Comparison of ENCODE assay signal across 17 cellular contexts in the genomic region with DNA sequence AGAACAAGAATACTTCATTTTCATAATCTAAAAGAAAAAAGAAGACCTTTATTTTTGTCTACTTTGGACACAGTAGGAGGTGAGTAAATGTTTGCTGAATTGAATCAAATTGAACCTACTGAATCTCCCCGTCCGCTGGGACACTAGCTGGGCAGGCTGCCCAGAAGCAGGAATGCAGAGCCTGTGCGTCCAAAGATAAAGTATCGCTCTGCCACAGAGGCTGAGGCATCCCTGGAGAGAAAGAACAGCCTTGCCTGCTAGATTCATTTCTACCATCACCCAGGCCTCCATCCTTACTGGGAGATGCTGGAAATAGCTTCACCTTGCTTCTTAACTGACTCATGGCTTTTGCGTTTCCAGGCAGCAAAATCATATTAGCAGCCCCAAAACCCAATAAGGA.
A peak's percentile ranks its signal among the peaks of the same experiment; 100 is the strongest.
DNase-seq lines count a peak whose midpoint lies in the region; ATAC-seq and TF ChIP-seq lines count a peak whose summit lies in the region.
"Had no signal": no experiment of that assay in that cellular context is flagged by ENCODE, and none has a peak within 500 bp of the region (broad histone marks: within the 10 kb centered on the region; RNA-seq: fewer than 3 reads in every experiment).

No MANE protein-coding gene starts in this region.

- POLR2A ChIA-PET in A673 (lab: Charles Lee; ENCODE audit: low non-redundant PET) = no interaction called here

- DNase-seq in A673 (ENCODE audit: low spot score) = peak; percentile 86
- peak; percentile 32 for DNase-seq in NCI-H1092 (lab: John Stamatoyannopoulos, UW)
- DNase-seq in brain microvascular endothelial cell = peak; percentile 66
- peak; percentile 38 to 63 for DNase-seq in heart right ventricle
- no peak for DNase-seq in upper lobe of left lung
- DNase-seq in GM19238 (ENCODE audit: insufficient read length, low spot score) = no peak
- DNase-seq in COLO829 (ENCODE audit: low spot score) = no peak
- DNase-seq in HuH-7 (ENCODE audit: low spot score) = no peak
- DNase-seq: activated T-cell treated with anti-CD3 and anti-CD28 coated beads, Interleukin-2, amount 50 U/mL, for 72 hours; DND-41; left colon; NCI-H524 treated with DMSO at 0.1 percent for 48 hours; psoas muscle; stimulated activated CD4-positive, alpha-beta T cell treated with anti-CD3 and anti-CD28 coated beads, Interleukin-1b, Interleukin-23, amount 100 ng/mL, for 48 hours; stimulated activated CD8-positive, alpha-beta memory T cell treated with anti-CD3 and anti-CD28 coated beads, Interleukin-4, amount 100 ng/mL, for 48 hours; T-helper 2 cell; trophoblast cell had no signal

- no peaks in the 10 kb centered on the region for H3K27me3 ChIP-seq in A673 (replicated peaks; ENCODE audit: insufficient read depth, low read depth, low read length, poor library complexity)
- no peaks in the 10 kb centered on the region for H3K27me3 ChIP-seq in brain microvascular endothelial cell (replicated peaks)
- no peaks in the 10 kb centered on the region for H3K27me3 ChIP-seq in heart right ventricle
- no peaks in the 10 kb centered on the region for H3K27me3 ChIP-seq in upper lobe of left lung

- no peak for TF ChIP-seq POLR2A in upper lobe of left lung (IDR thresholded peaks at IDR 0.05)

- BruUV-seq in A673 (replicated peaks; lab: Mats Ljungman, UMichigan) = no TSS peak

- H3K27ac ChIP-seq in A673 (ENCODE audit: low read depth, low read length, poor library complexity, severe bottlenecking) (no peak overlapping the region), brain microvascular endothelial cell (no peak overlapping the region), heart right ventricle (no peak overlapping the region), upper lobe of left lung (no peak overlapping the region)
- H3K27ac ChIP-seq: psoas muscle had no signal

- WGBS in heart right ventricle, 2 donors = 9 to 15% methylated on average over 5 of the region's 5 CpGs
- 51 to 61% methylated on average over 5 of the region's 5 CpGs for WGBS in upper lobe of left lung, 2 donors

- CTCF ChIA-PET in A673 (lab: Charles Lee) = interaction anchor here (1.6 kb wide), 1 partner anchor 123 kb away, joined by 6 read pairs; no protein-coding TSS in a partner anchor

- in situ Hi-C loops in brain microvascular endothelial cell (cut with HindIII; ENCODE audit: low pct_ligation_motif_present, low sequenced_read_pairs) = no loop called here

- TF ChIP-seq CTCF in A673 (conservative IDR thresholded peaks at IDR 0.05; ENCODE audit: low read depth, low read length) (no peak), brain microvascular endothelial cell (IDR thresholded peaks at IDR 0.05; ENCODE audit: low read depth, low read length, missing control alignments) (no peak), heart right ventricle (IDR thresholded peaks at IDR 0.05) (no peak), upper lobe of left lung (IDR thresholded peaks at IDR 0.05) (no peak)

- H3K4me1 ChIP-seq in A673 (ENCODE audit: insufficient read depth, low read length, poor library complexity, severe bottlenecking) (no peaks in the 10 kb centered on the region), heart right ventricle (peaks cover 0 to 8% (median 0%) of the 10 kb centered on the region in 9 donors), upper lobe of left lung (no peaks in the 10 kb centered on the region)
- H3K4me1 ChIP-seq: psoas muscle had no signal

- H3K4me3 ChIP-seq in A673 (ENCODE audit: low read depth, low read length, poor library complexity, severe bottlenecking) (no peak overlapping the region), brain microvascular endothelial cell (ENCODE audit: low read depth, low read length) (no peak overlapping the region), heart right ventricle (no peak overlapping the region), upper lobe of left lung (no peak overlapping the region)
- H3K4me3 ChIP-seq: psoas muscle had no signal

- ATAC-seq in heart right ventricle (peak in 7 of 8 donors; percentile 49 to 89 (median 70)), upper lobe of left lung (ENCODE audit: low FRiP score in 2 of 2) (no peak)
- ATAC-seq: activated T-cell treated with anti-CD3 and anti-CD28 coated beads, Interleukin-2, amount 50 U/mL, for 72 hours; left colon; psoas muscle had no signal

- H3K9me3 ChIP-seq in A673 (ENCODE audit: low read depth, low read length, poor library complexity, severe bottlenecking) (peaks cover 7% of the 10 kb centered on the region), heart right ventricle (peaks cover 0 to 18% (median 7%) of the 10 kb centered on the region in 11 donors), upper lobe of left lung (peaks cover 0 to 4% (median 0%) of the 10 kb centered on the region in 4 donors)
- H3K9me3 ChIP-seq: psoas muscle had no signal

- no peaks in the 10 kb centered on the region for H3K36me3 ChIP-seq in A673 (ENCODE audit: insufficient read depth, low read length, poor library complexity, severe bottlenecking)
- H3K36me3 ChIP-seq in brain microvascular endothelial cell (replicated peaks) = no peaks in the 10 kb centered on the region
- H3K36me3 ChIP-seq in heart right ventricle = no peaks in the 10 kb centered on the region
- H3K36me3 ChIP-seq in upper lobe of left lung = no peaks in the 10 kb centered on the region

- intact Hi-C loops in A673 (cut with micrococcal nuclease; ENCODE audit: unreplicated experiment) (no loop called here), heart right ventricle (cut with DNase I) (loop anchor here in 1 of 10 donors (5.0 kb wide), 1 partner anchor 65 kb away; a partner anchor contains a TSS)

- no peak for TF ChIP-seq EP300 in upper lobe of left lung (IDR thresholded peaks at IDR 0.05)

Comparison
In these comparisons a context has a peak if more than half of its experiments do, and no peak if none do; other contexts are left out.
1. DNase-seq: peak in A673 (single experiment), NCI-H1092 (single experiment), brain microvascular endothelial cell (single experiment) and heart right ventricle (2 of 2); none in upper lobe of left lung (0 of 2), GM19238 (single experiment), COLO829 (single experiment) and HuH-7 (single experiment).
2. ATAC-seq: peak in heart right ventricle (7 of 8); none in upper lobe of left lung (0 of 2).